Comparison of ENCODE assay signal across 1 cellular context in the genomic region with DNA sequence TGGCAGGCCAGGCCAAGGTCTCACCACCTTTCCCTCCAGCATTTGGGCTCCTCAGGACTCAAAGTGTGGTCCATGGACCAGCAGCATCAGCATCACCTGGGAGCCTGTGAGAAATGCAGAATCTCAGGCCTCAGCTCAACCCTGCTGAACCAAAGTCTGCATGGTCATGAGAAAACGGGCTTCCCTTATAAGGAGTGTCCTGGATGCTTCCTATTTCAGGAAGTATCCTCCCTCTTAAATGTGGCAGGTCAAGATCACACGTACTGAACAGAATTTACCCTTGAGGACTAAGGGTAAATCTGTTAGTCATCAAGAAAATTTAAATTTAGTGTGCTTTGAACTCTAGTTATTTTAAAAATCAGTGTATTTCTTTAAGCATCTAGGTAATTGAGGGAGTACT.
TF ChIP-seq lines count a peak whose summit lies in the region.

No MANE protein-coding gene starts in this region.

TF ChIP-seq in GM23338, 12 proteins besides CTCF, POLR2A, EP300 and RAD21 (continued from another document):
- TF ChIP-seq REST (IDR thresholded peaks at IDR 0.05; ENCODE audit: unreplicated experiment), result no peak
TF ChIP-seq in GM23338: peak in this region for 0.
